In genomic region chr3:138593488-138594149, GRCh38 we compare ENCODE assay signal across 1 cellular context.
A peak's percentile ranks its signal among the peaks of the same experiment; 100 is the strongest.
TF ChIP-seq lines count a peak whose summit lies in the region.

No MANE protein-coding gene starts in this region.

TF ChIP-seq in K562, 482 proteins besides CTCF, POLR2A, EP300 and RAD21:
- TF ChIP-seq CEBPG (CRISPR knock-in tag; IDR thresholded peaks at IDR 0.05) (0 out of 2 replicates have a peak, but pooled peaks have one; percentile 4), CEBPG (tag; conservative IDR thresholded peaks at IDR 0.05 in 1 of 2, IDR thresholded peaks at IDR 0.05 in 1 of 2) (0 out of 4 replicates have a peak, but pooled peaks of 1 of the 2 experiments have one; percentile 1), POU5F1 (IDR thresholded peaks at IDR 0.05; ENCODE audit: borderline replicate concordance, low read depth, low read length, partially characterized antibody) (no peak), ELK3 (CRISPR knock-in tag; IDR thresholded peaks at IDR 0.05) (no peak), ETV5 (CRISPR knock-in tag; IDR thresholded peaks at IDR 0.05; ENCODE audit: low read depth) (no peak), GTF3C2 (IDR thresholded peaks at IDR 0.05; ENCODE audit: borderline replicate concordance, extremely low read depth, insufficient read length) (no peak), ZNF639 (CRISPR knock-in tag; conservative IDR thresholded peaks at IDR 0.05 in 1 of 2, IDR thresholded peaks at IDR 0.05 in 1 of 2) (peak in 1 of 2 experiments; percentile 61; a peak in 1 of 4 replicates), JUN (IDR thresholded peaks at IDR 0.05; ENCODE audit: borderline replicate concordance, low read depth, low read length) (no peak), JUN (CRISPR knock-in tag; IDR thresholded peaks at IDR 0.05; ENCODE audit: borderline replicate concordance) (0 out of 2 replicates have a peak, but pooled peaks have one; percentile 50), DIDO1 (tag; IDR thresholded peaks at IDR 0.05; ENCODE audit: low read depth) (no peak), RBM22 (IDR thresholded peaks at IDR 0.05; ENCODE audit: low read depth, low read length, poor library complexity, severe bottlenecking) (no peak), FOXA1 (IDR thresholded peaks at IDR 0.05; ENCODE audit: borderline replicate concordance) (no peak), EGR1 (conservative IDR thresholded peaks at IDR 0.05) (0 out of 2 replicates have a peak, but pooled peaks have one; percentile 31), PHF8 (IDR thresholded peaks at IDR 0.05; ENCODE audit: borderline replicate concordance, low read length) (peak; percentile 81), JUNB (CRISPR knock-in tag; conservative IDR thresholded peaks at IDR 0.05) (no peak), ZC3H11A (IDR thresholded peaks at IDR 0.05; ENCODE audit: low read depth, low read length) (no peak), UBTF (IDR thresholded peaks at IDR 0.05; ENCODE audit: borderline replicate concordance in 1 of 2, low read depth in 2 of 2, low read length in 2 of 2) (0 out of 4 replicates have a peak, but pooled peaks of 1 of the 2 experiments have one; percentile 37), NR2F6 (CRISPR knock-in tag; IDR thresholded peaks at IDR 0.05) (no peak), ARHGAP35 (IDR thresholded peaks at IDR 0.05; ENCODE audit: partially characterized antibody) (no peak), NFE2 (IDR thresholded peaks at IDR 0.05; ENCODE audit: low read depth) (no peak), MCM2 (IDR thresholded peaks at IDR 0.05; ENCODE audit: low read depth) (no peak), MCM5 (IDR thresholded peaks at IDR 0.05; ENCODE audit: low read depth) (no peak), MITF (IDR thresholded peaks at IDR 0.05) (no peak)
